In the genomic region with DNA sequence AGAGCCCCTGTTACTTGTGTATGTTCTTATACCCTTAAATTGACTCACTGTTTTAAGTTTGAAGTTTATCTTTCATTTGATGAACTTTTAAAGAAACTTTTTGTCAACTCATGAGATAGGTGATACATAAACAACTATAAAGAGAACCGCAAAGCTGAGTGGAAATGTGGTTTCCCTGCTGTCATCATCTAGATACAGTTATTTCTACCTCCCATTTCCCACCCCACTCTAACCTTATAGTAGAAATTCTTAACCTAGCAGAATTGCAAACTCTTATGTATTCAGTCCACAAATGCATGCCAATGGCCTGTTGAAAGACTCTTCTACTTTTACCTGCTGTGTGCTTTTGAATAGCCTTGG, we compare ENCODE assay signal across 10 cellular contexts. TPM values are rescaled to one million over a fixed set of nuclear protein-coding genes. Genes with fewer than 3 reads are reported as not detected.
DNase-seq lines count a peak whose midpoint lies in the region; ATAC-seq and TF ChIP-seq lines count a peak whose summit lies in the region.
"Had no signal": no experiment of that assay in that cellular context is flagged by ENCODE, and none has a peak within 500 bp of the region (broad histone marks: within the 10 kb centered on the region; RNA-seq: fewer than 3 reads in every experiment).

No MANE protein-coding gene starts in this region.

- no peak for TF ChIP-seq CTCF in glutamatergic neuron (IDR thresholded peaks at IDR 0.05; ENCODE audit: partially characterized antibody, unreplicated experiment)

- ATAC-seq in stimulated activated naive CD8-positive, alpha-beta T cell treated with anti-CD3 and anti-CD28 coated beads, Interleukin-15, Interleukin-2, amounts not matched to agents 100 U/mL and 50 U/mL, for 24 hours = no peak
- no peak for ATAC-seq in HG03095 (IDR thresholded peaks at IDR 0.05; ENCODE audit: unreplicated experiment)
- no peak for ATAC-seq in GM21447 (IDR thresholded peaks at IDR 0.05; ENCODE audit: unreplicated experiment)
- ATAC-seq in GM19467 (IDR thresholded peaks at IDR 0.05; ENCODE audit: unreplicated experiment) = no peak

- H3K9me3 Mint-ChIP-seq in stimulated activated naive CD8-positive, alpha-beta T cell treated with anti-CD3 and anti-CD28 coated beads, Interleukin-15, Interleukin-2, amounts not matched to agents 100 ng/mL and 50 ng/mL, for 24 hours = no peaks in the 10 kb centered on the region
- no peaks in the 10 kb centered on the region for H3K9me3 Mint-ChIP-seq in activated T-cell treated with anti-CD3 and anti-CD28 coated beads, Interleukin-2, amount 50 U/mL, for 24 hours
- peaks cover 6% of the 10 kb centered on the region for H3K9me3 Mint-ChIP-seq in glutamatergic neuron (ENCODE audit: unreplicated experiment)

- peak overlapping the region; percentile 64 for H3K27ac Mint-ChIP-seq in stimulated activated naive CD8-positive, alpha-beta T cell treated with anti-CD3 and anti-CD28 coated beads, Interleukin-15, Interleukin-2, amounts not matched to agents 100 ng/mL and 50 ng/mL, for 24 hours
- H3K27ac Mint-ChIP-seq in activated T-cell treated with anti-CD3 and anti-CD28 coated beads, Interleukin-2, amount 50 U/mL, for 24 hours = peak overlapping the region; percentile 79
- no peak overlapping the region for H3K27ac Mint-ChIP-seq in glutamatergic neuron (ENCODE audit: unreplicated experiment)

- peaks cover 44% of the 10 kb centered on the region for H3K36me3 Mint-ChIP-seq in stimulated activated naive CD8-positive, alpha-beta T cell treated with anti-CD3 and anti-CD28 coated beads, Interleukin-15, Interleukin-2, amounts not matched to agents 100 ng/mL and 50 ng/mL, for 24 hours (ENCODE audit: low read depth)
- H3K36me3 Mint-ChIP-seq in activated T-cell treated with anti-CD3 and anti-CD28 coated beads, Interleukin-2, amount 50 U/mL, for 24 hours (ENCODE audit: low read depth) = peaks cover 63% of the 10 kb centered on the region
- no peaks in the 10 kb centered on the region for H3K36me3 Mint-ChIP-seq in glutamatergic neuron (ENCODE audit: unreplicated experiment)

- H3K4me1 Mint-ChIP-seq in stimulated activated naive CD8-positive, alpha-beta T cell treated with anti-CD3 and anti-CD28 coated beads, Interleukin-15, Interleukin-2, amounts not matched to agents 100 ng/mL and 50 ng/mL, for 24 hours (ENCODE audit: low read depth) = peaks cover 73% of the 10 kb centered on the region
- H3K4me1 Mint-ChIP-seq in activated T-cell treated with anti-CD3 and anti-CD28 coated beads, Interleukin-2, amount 50 U/mL, for 24 hours (ENCODE audit: low read depth) = peaks cover 71% of the 10 kb centered on the region
- peaks cover 2% of the 10 kb centered on the region for H3K4me1 Mint-ChIP-seq in glutamatergic neuron (ENCODE audit: low read depth, unreplicated experiment)

- H3K4me3 Mint-ChIP-seq in stimulated activated naive CD8-positive, alpha-beta T cell treated with anti-CD3 and anti-CD28 coated beads, Interleukin-15, Interleukin-2, amounts not matched to agents 100 ng/mL and 50 ng/mL, for 24 hours = peak overlapping the region; percentile 95
- peak overlapping the region; percentile 92 for H3K4me3 Mint-ChIP-seq in activated T-cell treated with anti-CD3 and anti-CD28 coated beads, Interleukin-2, amount 50 U/mL, for 24 hours
- peak overlapping the region; percentile 16 for H3K4me3 Mint-ChIP-seq in glutamatergic neuron (ENCODE audit: unreplicated experiment)

- DNase-seq in stimulated activated naive CD8-positive, alpha-beta T cell treated with anti-CD3 and anti-CD28 coated beads, Interleukin-15, Interleukin-2, amounts not matched to agents 100 U/mL and 50 U/mL, for 24 hours = no peak
- DNase-seq in activated T-cell treated with anti-CD3 and anti-CD28 coated beads, Interleukin-2, amount 50 U/mL, for 24 hours = no peak
- DNase-seq in glutamatergic neuron = no peak
- no peak for DNase-seq in DMS53 (lab: John Stamatoyannopoulos, UW)
- DNase-seq: activated CD4-positive, CD25-positive, alpha-beta regulatory T cell treated with anti-CD3 and anti-CD28 coated beads, Interleukin-2, amount 50 U/mL, for 72 hours; GDM1 had no signal

- no peaks in the 10 kb centered on the region for H3K27me3 Mint-ChIP-seq in stimulated activated naive CD8-positive, alpha-beta T cell treated with anti-CD3 and anti-CD28 coated beads, Interleukin-15, Interleukin-2, amounts not matched to agents 100 ng/mL and 50 ng/mL, for 24 hours
- no peaks in the 10 kb centered on the region for H3K27me3 Mint-ChIP-seq in activated T-cell treated with anti-CD3 and anti-CD28 coated beads, Interleukin-2, amount 50 U/mL, for 24 hours
- peaks cover 1% of the 10 kb centered on the region for H3K27me3 Mint-ChIP-seq in glutamatergic neuron (ENCODE audit: unreplicated experiment)

RNA-seq across cellular contexts. Expression of a gene that starts 2.7 kb away (rescaled TPM):
- 9.5 TPM for total RNA-seq in glutamatergic neuron (ENCODE audit: unreplicated experiment)

Comparison
In these comparisons a context has a peak if more than half of its experiments do, and no peak if none do; other contexts are left out.
1. H3K4me3 Mint-ChIP-seq: peak in every context shown above with its lines; median percentile 95 in stimulated activated naive CD8-positive, alpha-beta T cell treated with anti-CD3 and anti-CD28 coated beads, Interleukin-15, Interleukin-2, amounts not matched to agents 100 ng/mL and 50 ng/mL, for 24 hours; 92 in activated T-cell treated with anti-CD3 and anti-CD28 coated beads, Interleukin-2, amount 50 U/mL, for 24 hours; 16 in glutamatergic neuron.